In the genomic region with DNA sequence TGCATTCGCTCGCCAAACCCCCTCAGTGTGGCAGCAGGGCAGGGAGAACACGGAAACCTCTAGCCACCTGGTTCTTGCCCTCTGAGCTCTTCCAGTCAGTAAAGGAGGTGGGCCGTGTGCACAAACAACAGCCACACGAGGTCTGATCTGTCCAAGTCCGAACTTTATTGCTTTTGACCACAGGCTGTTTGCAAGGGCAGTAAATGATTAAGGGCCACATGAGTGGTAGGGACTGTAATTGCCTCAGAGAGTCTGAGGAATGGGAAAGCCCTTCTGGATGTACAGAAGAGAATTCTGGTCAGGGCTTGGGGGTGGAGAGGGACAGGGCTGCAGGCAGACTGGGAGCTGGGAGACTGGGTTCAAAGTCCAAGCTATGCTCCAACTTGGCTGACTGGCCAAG, we compare ENCODE assay signal across 19 cellular contexts.
"Had no signal": no experiment of that assay in that cellular context is flagged by ENCODE, and none has a peak within 500 bp of the region (broad histone marks: within the 10 kb centered on the region; RNA-seq: fewer than 3 reads in every experiment).

No MANE protein-coding gene starts in this region.

- H3K4me1 Mint-ChIP-seq: immature natural killer cell had no signal

- H3K4me1 ChIP-seq: gastrocnemius medialis, pancreas, prostate gland had no signal

- ATAC-seq: esophagus mucosa; gastrocnemius medialis; left colon; naive thymus-derived CD8-positive, alpha-beta T cell; pancreas; sciatic nerve had no signal

- H3K27me3 ChIP-seq: pancreas had no signal

- FAIRE-seq: keratinocyte, pancreas had no signal

- H3K27ac ChIP-seq: coronary artery, gastrocnemius medialis, pancreas, prostate gland, stomach had no signal

- H3K4me3 ChIP-seq: coronary artery, gastrocnemius medialis, pancreas, prostate gland, stomach had no signal

- H3K36me3 ChIP-seq: gastrocnemius medialis, pancreas, prostate gland, stomach had no signal

- H3K36me3 Mint-ChIP-seq: immature natural killer cell; naive thymus-derived CD8-positive, alpha-beta T cell had no signal

- H3K4me3 Mint-ChIP-seq: immature natural killer cell; naive thymus-derived CD8-positive, alpha-beta T cell had no signal

- H3K27ac Mint-ChIP-seq: immature natural killer cell; naive thymus-derived CD8-positive, alpha-beta T cell had no signal

- H3K9me3 Mint-ChIP-seq: immature natural killer cell; naive thymus-derived CD8-positive, alpha-beta T cell had no signal

- DNase-seq: central memory CD4-positive, alpha-beta T cell; effector CD4-positive, alpha-beta T cell; gastrocnemius medialis; glutamatergic neuron; immature natural killer cell; left colon; naive thymus-derived CD8-positive, alpha-beta T cell; nucleus accumbens; pancreas; retina; stimulated activated CD4-positive, alpha-beta T cell treated with anti-CD3 and anti-CD28 coated beads, Interleukin-2, amount 100 ng/mL, for 24 hours; stimulated activated naive CD4-positive, alpha-beta T cell; stomach; trophoblast cell had no signal

- H3K9me3 ChIP-seq: gastrocnemius medialis, pancreas, prostate gland, stomach had no signal
